Comparison of ENCODE assay signal across 8 cellular contexts in the genomic region with DNA sequence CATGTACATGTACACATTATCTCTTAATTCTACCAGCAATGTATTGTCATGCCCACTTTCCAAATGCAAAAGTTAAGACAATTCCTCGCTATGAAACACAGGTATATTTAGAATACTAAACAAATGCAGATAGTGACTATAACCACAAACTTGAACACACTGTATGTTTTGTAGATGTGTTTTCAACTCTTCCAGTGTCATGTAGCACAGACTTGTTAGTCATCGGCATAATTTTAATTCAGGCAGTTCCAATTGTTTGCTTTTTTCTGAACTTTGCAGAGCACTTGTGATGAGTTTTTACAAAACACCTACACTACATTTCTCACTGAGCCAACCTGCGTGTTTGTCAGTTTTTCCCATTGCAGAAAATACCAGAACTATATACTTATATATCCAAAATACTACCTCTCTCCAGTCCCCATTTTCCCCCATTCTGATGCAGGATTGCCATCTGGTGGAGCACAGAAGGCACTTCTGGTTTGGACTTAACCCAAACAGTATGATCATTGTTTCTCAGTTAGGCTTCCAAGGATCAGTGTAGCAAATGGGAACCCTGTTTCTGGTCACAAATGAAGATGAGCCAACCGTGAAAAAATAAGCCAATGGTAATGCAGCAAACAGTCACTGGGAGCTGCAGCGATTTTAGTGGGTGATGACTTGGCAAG.
DNase-seq lines count a peak whose midpoint lies in the region; ATAC-seq and TF ChIP-seq lines count a peak whose summit lies in the region.

No MANE protein-coding gene starts in this region.

- H3K9me3 ChIP-seq in right atrium auricular region: no peaks in the 10 kb centered on the region

- H3K27me3 Mint-ChIP-seq in WTC11 (ENCODE audit: low read depth): no peaks in the 10 kb centered on the region

- no peaks in the 10 kb centered on the region for H3K36me3 Mint-ChIP-seq in WTC11

- POLR2A ChIA-PET in WTC11 (lab: Charles Lee): no interaction called here

- H3K4me1 Mint-ChIP-seq in WTC11: peaks cover 4% of the 10 kb centered on the region; the same call in 1 of the 2 replicates

- CTCF ChIA-PET in WTC11 (lab: Charles Lee): interaction anchor here (1.2 to 3.1 kb wide), 5 partner anchors 139 to 435 kb away, joined by 6 to 21 read pairs (median 11); no protein-coding TSS in a partner anchor

- DNase-seq in A172 (ENCODE audit: low spot score): peak; percentile 39
- DNase-seq in NCI-H2029 treated with DMSO at 0.1 percent for 48 hours (lab: John Stamatoyannopoulos, UW): peak; percentile 67
- DNase-seq in WTC11 (ENCODE audit: low spot score): peak; percentile 43
- DNase-seq in right atrium auricular region (ENCODE audit: low spot score): no peak
- peak in 36 of 49 donors; percentile 2 to 75 (median 42) for DNase-seq in substantia nigra (lab: John Stamatoyannopoulos, UW)
- DNase-seq in activated T-cell treated with anti-CD3 and anti-CD28 coated beads, Interleukin-2, amount 50 U/mL, for 1 hour: no peak
- DNase-seq in T-helper 9 cell: no peak

- no peaks in the 10 kb centered on the region for H3K4me1 ChIP-seq in right atrium auricular region

- H3K27ac Mint-ChIP-seq in WTC11: no peak overlapping the region

- no peak overlapping the region for H3K4me3 ChIP-seq in right atrium auricular region

- H3K27me3 ChIP-seq in right atrium auricular region: no peaks in the 10 kb centered on the region

- H3K27ac ChIP-seq in right atrium auricular region (no peak overlapping the region), substantia nigra (ENCODE audit: low read depth, low read length, poor library complexity, severe bottlenecking) (peak overlapping the region; percentile 82)

- H3K9me3 Mint-ChIP-seq in WTC11: peaks cover 5% of the 10 kb centered on the region

- no peak overlapping the region for H3K4me3 Mint-ChIP-seq in WTC11

- peak; percentile 49; the same call in 1 of the 2 replicates for TF ChIP-seq CTCF in WTC11 (IDR thresholded peaks at IDR 0.05)
- peak; percentile 13 to 70 for TF ChIP-seq CTCF in right atrium auricular region (IDR thresholded peaks at IDR 0.05)

- H3K36me3 ChIP-seq in right atrium auricular region: no peaks in the 10 kb centered on the region

- ATAC-seq in GM18868 (IDR thresholded peaks at IDR 0.05; ENCODE audit: unreplicated experiment) (peak; percentile 68), WTC11 (peak; percentile 96)

TF ChIP-seq in WTC11, 78 proteins besides CTCF, POLR2A, EP300 and RAD21 (continues in another document):
- TF ChIP-seq, protein P1, sequence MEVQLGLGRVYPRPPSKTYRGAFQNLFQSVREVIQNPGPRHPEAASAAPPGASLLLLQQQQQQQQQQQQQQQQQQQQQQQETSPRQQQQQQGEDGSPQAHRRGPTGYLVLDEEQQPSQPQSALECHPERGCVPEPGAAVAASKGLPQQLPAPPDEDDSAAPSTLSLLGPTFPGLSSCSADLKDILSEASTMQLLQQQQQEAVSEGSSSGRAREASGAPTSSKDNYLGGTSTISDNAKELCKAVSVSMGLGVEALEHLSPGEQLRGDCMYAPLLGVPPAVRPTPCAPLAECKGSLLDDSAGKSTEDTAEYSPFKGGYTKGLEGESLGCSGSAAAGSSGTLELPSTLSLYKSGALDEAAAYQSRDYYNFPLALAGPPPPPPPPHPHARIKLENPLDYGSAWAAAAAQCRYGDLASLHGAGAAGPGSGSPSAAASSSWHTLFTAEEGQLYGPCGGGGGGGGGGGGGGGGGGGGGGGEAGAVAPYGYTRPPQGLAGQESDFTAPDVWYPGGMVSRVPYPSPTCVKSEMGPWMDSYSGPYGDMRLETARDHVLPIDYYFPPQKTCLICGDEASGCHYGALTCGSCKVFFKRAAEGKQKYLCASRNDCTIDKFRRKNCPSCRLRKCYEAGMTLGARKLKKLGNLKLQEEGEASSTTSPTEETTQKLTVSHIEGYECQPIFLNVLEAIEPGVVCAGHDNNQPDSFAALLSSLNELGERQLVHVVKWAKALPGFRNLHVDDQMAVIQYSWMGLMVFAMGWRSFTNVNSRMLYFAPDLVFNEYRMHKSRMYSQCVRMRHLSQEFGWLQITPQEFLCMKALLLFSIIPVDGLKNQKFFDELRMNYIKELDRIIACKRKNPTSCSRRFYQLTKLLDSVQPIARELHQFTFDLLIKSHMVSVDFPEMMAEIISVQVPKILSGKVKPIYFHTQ (CRISPR knock-in tag; IDR thresholded peaks at IDR 0.05): no peak
- TF ChIP-seq ZNF671 (CRISPR knock-in tag; IDR thresholded peaks at IDR 0.05): no peak
- TF ChIP-seq ZNF219 (CRISPR knock-in tag; IDR thresholded peaks at IDR 0.05; ENCODE audit: borderline replicate concordance): no peak
- no peak for TF ChIP-seq ZNF232 (CRISPR knock-in tag; IDR thresholded peaks at IDR 0.05)
- TF ChIP-seq CREM (CRISPR knock-in tag; IDR thresholded peaks at IDR 0.05): no peak
- no peak for TF ChIP-seq ARID4B (CRISPR knock-in tag; IDR thresholded peaks at IDR 0.05; ENCODE audit: borderline replicate concordance)
- no peak for TF ChIP-seq E2F1 (CRISPR knock-in tag; IDR thresholded peaks at IDR 0.05)
- TF ChIP-seq, protein P2, sequence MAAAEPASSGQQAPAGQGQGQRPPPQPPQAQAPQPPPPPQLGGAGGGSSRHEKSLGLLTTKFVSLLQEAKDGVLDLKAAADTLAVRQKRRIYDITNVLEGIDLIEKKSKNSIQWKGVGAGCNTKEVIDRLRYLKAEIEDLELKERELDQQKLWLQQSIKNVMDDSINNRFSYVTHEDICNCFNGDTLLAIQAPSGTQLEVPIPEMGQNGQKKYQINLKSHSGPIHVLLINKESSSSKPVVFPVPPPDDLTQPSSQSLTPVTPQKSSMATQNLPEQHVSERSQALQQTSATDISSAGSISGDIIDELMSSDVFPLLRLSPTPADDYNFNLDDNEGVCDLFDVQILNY (CRISPR knock-in tag; IDR thresholded peaks at IDR 0.05): no peak
- no peak for TF ChIP-seq ETV6 (CRISPR knock-in tag; IDR thresholded peaks at IDR 0.05)

Comparison
In these comparisons a context has a peak if more than half of its experiments do, and no peak if none do; other contexts are left out.
1. DNase-seq: peak in A172 (single experiment), NCI-H2029 treated with DMSO at 0.1 percent for 48 hours (single experiment), WTC11 (single experiment) and substantia nigra (36 of 49); none in right atrium auricular region (single experiment), activated T-cell treated with anti-CD3 and anti-CD28 coated beads, Interleukin-2, amount 50 U/mL, for 1 hour (single experiment) and T-helper 9 cell (single experiment).